ENCODE assay signal across 16 cellular contexts in genomic region chr17:35786941-35787432, GRCh38. TPM values are rescaled to one million over a fixed set of nuclear protein-coding genes. Genes with fewer than 3 reads are reported as not detected.
A peak's percentile ranks its signal among the peaks of the same experiment; 100 is the strongest.
DNase-seq lines count a peak whose midpoint lies in the region; ATAC-seq and TF ChIP-seq lines count a peak whose summit lies in the region.
"Had no signal": no experiment of that assay in that cellular context is flagged by ENCODE, and none has a peak within 500 bp of the region (broad histone marks: within the 10 kb centered on the region; RNA-seq: fewer than 3 reads in every experiment).

No MANE protein-coding gene starts in this region.

- H3K27me3 ChIP-seq in Loucy (ENCODE audit: insufficient read depth, low read length, poor library complexity, severe bottlenecking) (no peaks in the 10 kb centered on the region), mucosa of rectum (ENCODE audit: control insufficient read depth in 2 of 2, insufficient read depth in 2 of 2, low read length in 2 of 2) (no peaks in the 10 kb centered on the region)

- intact Hi-C loops in natural killer cell (cut with micrococcal nuclease), result no loop called here

- H3K4me1 ChIP-seq in Loucy (ENCODE audit: insufficient read depth, low read length, poor library complexity, severe bottlenecking) (peaks cover 35% of the 10 kb centered on the region), mucosa of rectum (ENCODE audit: control insufficient read depth in 2 of 2, insufficient read depth in 2 of 2, low read length in 2 of 2) (peaks cover 24 to 63% of the 10 kb centered on the region in 2 donors)
- H3K4me1 ChIP-seq: HAP-1 had no signal

- no peaks in the 10 kb centered on the region for H3K9me2 ChIP-seq in Loucy (replicated peaks; ENCODE audit: low read depth, low read length)

- peak; percentile 8 for DNase-seq in chondrocyte (ENCODE audit: low spot score)
- DNase-seq in type B pancreatic cell (ENCODE audit: extremely low spot score, unreplicated experiment), result no peak
- no peak for DNase-seq in stimulated activated naive CD4-positive, alpha-beta T cell (lab: John Stamatoyannopoulos, UW)
- no peak for DNase-seq in natural killer cell
- DNase-seq: activated CD8-positive, alpha-beta memory T cell treated with anti-CD3 and anti-CD28 coated beads for 24 hours; Calu3; KG1; NCI-H2029 had no signal

- H2AFZ ChIP-seq in Loucy (ENCODE audit: low read length), result peak overlapping the region; percentile 41; the same call in 1 of the 2 replicates

- H3K36me3 Mint-ChIP-seq in chondrocyte (ENCODE audit: low read depth) (no peaks in the 10 kb centered on the region), type B pancreatic cell (no peaks in the 10 kb centered on the region), natural killer cell (no peaks in the 10 kb centered on the region)

- no peaks in the 10 kb centered on the region for H4K20me1 ChIP-seq in Loucy (ENCODE audit: insufficient read depth, low read length, poor library complexity, severe bottlenecking)

- H3K4me3 Mint-ChIP-seq in chondrocyte (ENCODE audit: unreplicated experiment) (no peak overlapping the region), type B pancreatic cell (no peak overlapping the region), natural killer cell (no peak overlapping the region)
- H3K4me3 Mint-ChIP-seq: activated naive CD8-positive, alpha-beta T cell had no signal

- H3K27me3 Mint-ChIP-seq in chondrocyte (ENCODE audit: low read depth), result no peaks in the 10 kb centered on the region
- peaks cover 34% of the 10 kb centered on the region for H3K27me3 Mint-ChIP-seq in type B pancreatic cell
- peaks cover 20 to 21% of the 10 kb centered on the region in 2 donors for H3K27me3 Mint-ChIP-seq in natural killer cell (ENCODE audit: low read depth in 2 of 2)
- H3K27me3 Mint-ChIP-seq: activated naive CD8-positive, alpha-beta T cell had no signal

- H3F3A ChIP-seq in Loucy (ENCODE audit: low read depth), result no peaks in the 10 kb centered on the region

- H3K4me3 ChIP-seq in Loucy (ENCODE audit: low read length, poor library complexity, severe bottlenecking) (no peak overlapping the region), mucosa of rectum (ENCODE audit: low read length in 2 of 2) (no peak overlapping the region)
- H3K4me3 ChIP-seq: HAP-1 had no signal

- H3K27ac Mint-ChIP-seq in chondrocyte (ENCODE audit: unreplicated experiment), result peak overlapping the region; percentile 97
- H3K27ac Mint-ChIP-seq in type B pancreatic cell, result peak overlapping the region; percentile 47
- no peak overlapping the region for H3K27ac Mint-ChIP-seq in natural killer cell

- no peak overlapping the region for H3K4me2 ChIP-seq in Loucy (ENCODE audit: low read depth, low read length, poor library complexity, severe bottlenecking)

- H3K9me3 Mint-ChIP-seq in chondrocyte (ENCODE audit: low read depth), result no peaks in the 10 kb centered on the region
- H3K9me3 Mint-ChIP-seq in type B pancreatic cell, result no peaks in the 10 kb centered on the region
- H3K9me3 Mint-ChIP-seq in natural killer cell, result no peaks in the 10 kb centered on the region

- TF ChIP-seq CTCF in Loucy (conservative IDR thresholded peaks at IDR 0.05; ENCODE audit: low read length), result no peak
- no peak for TF ChIP-seq CTCF in chondrocyte (IDR thresholded peaks at IDR 0.05)
- TF ChIP-seq CTCF in type B pancreatic cell (conservative IDR thresholded peaks at IDR 0.05), result no peak
- no peak for TF ChIP-seq CTCF in natural killer cell (IDR thresholded peaks at IDR 0.05)

- H3K9me3 ChIP-seq in Loucy (ENCODE audit: insufficient read depth, low read depth, low read length) (no peaks in the 10 kb centered on the region), mucosa of rectum (ENCODE audit: control insufficient read depth in 2 of 2, low read length in 2 of 2) (no peaks in the 10 kb centered on the region)
- H3K9me3 ChIP-seq: HAP-1 had no signal

- H3K4me1 Mint-ChIP-seq in chondrocyte (ENCODE audit: low read depth) (peaks cover 60% of the 10 kb centered on the region), type B pancreatic cell (ENCODE audit: unreplicated experiment) (peaks cover 22% of the 10 kb centered on the region), natural killer cell (no peaks in the 10 kb centered on the region)

- H3K36me3 ChIP-seq in Loucy (ENCODE audit: insufficient read depth, low read length) (no peaks in the 10 kb centered on the region), mucosa of rectum (ENCODE audit: control insufficient read depth in 2 of 2, insufficient read depth in 2 of 2, low read length in 2 of 2) (no peaks in the 10 kb centered on the region)
- H3K36me3 ChIP-seq: HAP-1 had no signal

- H3K79me2 ChIP-seq in Loucy (ENCODE audit: insufficient read depth, low read length), result no peaks in the 10 kb centered on the region

- ATAC-seq in GM21529 (IDR thresholded peaks at IDR 0.05; ENCODE audit: unreplicated experiment) (no peak), natural killer cell (no peak)

- peak overlapping the region; percentile 18 for H3K9ac ChIP-seq in Loucy (ENCODE audit: low read depth, low read length, poor library complexity, severe bottlenecking)
- peak overlapping the region in 1 of 2 donors; percentile 37 for H3K9ac ChIP-seq in mucosa of rectum (ENCODE audit: low read depth in 1 of 2, low read length in 2 of 2)

- peak overlapping the region; percentile 66 to 73 for H3K27ac ChIP-seq in mucosa of rectum (ENCODE audit: low read depth in 2 of 2, low read length in 2 of 2)

RNA-seq across cellular contexts. Expression of gene MMP28, which starts 8.5 kb away (rescaled TPM):
- total RNA-seq in chondrocyte, result 5.1 to 8.6 TPM (median 7.9 TPM) in 3 replicates
- total RNA-seq in type B pancreatic cell (ENCODE audit: low replicate concordance), result 0.97 and 1.8 TPM in 2 replicates
- 1 to 10 TPM in 1 of 3 donors, not detected in 2; 1.1 TPM for total RNA-seq in natural killer cell
- total RNA-seq: Calu3; T-helper 1 cell treated with Interleukin-12 subunit alpha and Interleukin-12 subunit beta and Interleukin-4 antibody, amounts not matched to agents 30 ng/mL and 1 ng/mL, for 36 hours had no signal

RNA-seq across cellular contexts. Expression of gene TAF15, which starts 22.3 kb away (rescaled TPM):
- 123 to 168 TPM (median 135 TPM) in 3 replicates for total RNA-seq in chondrocyte
- total RNA-seq in type B pancreatic cell (ENCODE audit: low replicate concordance), result 173 and 223 TPM in 2 replicates
- 100 to 1,000 TPM; 214 to 253 (median 214) TPM for total RNA-seq in natural killer cell

RNA-seq across cellular contexts. Expression of gene C17orf50, which starts 26.3 kb away (rescaled TPM):
- total RNA-seq in chondrocyte (not detected in 3 replicates), type B pancreatic cell (ENCODE audit: low replicate concordance) (not detected in 2 replicates), natural killer cell (not detected)
- total RNA-seq: Calu3; mucosa of gallbladder; skeletal muscle tissue; T-helper 1 cell treated with Interleukin-12 subunit alpha and Interleukin-12 subunit beta and Interleukin-4 antibody, amounts not matched to agents 30 ng/mL and 1 ng/mL, for 36 hours had no signal

RNA-seq across cellular contexts. Expression of gene GAS2L2, which starts 33.9 kb away (rescaled TPM):
- total RNA-seq in chondrocyte, result not detected in 3 replicates
- total RNA-seq in type B pancreatic cell (ENCODE audit: low replicate concordance), result 0.22 TPM in 1 of 2 replicates, not detected in the other
- total RNA-seq in natural killer cell, result under 1 TPM in 1 of 3 donors, not detected in 2; 0.23 TPM
- total RNA-seq: Calu3; mucosa of gallbladder; skeletal muscle tissue; T-helper 1 cell treated with Interleukin-12 subunit alpha and Interleukin-12 subunit beta and Interleukin-4 antibody, amounts not matched to agents 30 ng/mL and 1 ng/mL, for 36 hours had no signal

RNA-seq across cellular contexts. Expression of gene RASL10B, which starts 55.5 kb away (rescaled TPM):
- total RNA-seq in chondrocyte, result 8.4 to 21.3 TPM (median 19.1 TPM) in 3 replicates
- 6.4 and 29.4 TPM in 2 replicates for total RNA-seq in type B pancreatic cell (ENCODE audit: low replicate concordance)
- under 1 TPM in 1 of 3 donors, not detected in 2; 0.07 TPM for total RNA-seq in natural killer cell

Comparison
In these comparisons a context has a peak if more than half of its experiments do, and no peak if none do; other contexts are left out.
1. H3K27ac Mint-ChIP-seq: peak in chondrocyte (single experiment) and type B pancreatic cell (single experiment); none in natural killer cell (0 of 2).